Comparison of ENCODE assay signal across 8 cellular contexts in the genomic region with DNA sequence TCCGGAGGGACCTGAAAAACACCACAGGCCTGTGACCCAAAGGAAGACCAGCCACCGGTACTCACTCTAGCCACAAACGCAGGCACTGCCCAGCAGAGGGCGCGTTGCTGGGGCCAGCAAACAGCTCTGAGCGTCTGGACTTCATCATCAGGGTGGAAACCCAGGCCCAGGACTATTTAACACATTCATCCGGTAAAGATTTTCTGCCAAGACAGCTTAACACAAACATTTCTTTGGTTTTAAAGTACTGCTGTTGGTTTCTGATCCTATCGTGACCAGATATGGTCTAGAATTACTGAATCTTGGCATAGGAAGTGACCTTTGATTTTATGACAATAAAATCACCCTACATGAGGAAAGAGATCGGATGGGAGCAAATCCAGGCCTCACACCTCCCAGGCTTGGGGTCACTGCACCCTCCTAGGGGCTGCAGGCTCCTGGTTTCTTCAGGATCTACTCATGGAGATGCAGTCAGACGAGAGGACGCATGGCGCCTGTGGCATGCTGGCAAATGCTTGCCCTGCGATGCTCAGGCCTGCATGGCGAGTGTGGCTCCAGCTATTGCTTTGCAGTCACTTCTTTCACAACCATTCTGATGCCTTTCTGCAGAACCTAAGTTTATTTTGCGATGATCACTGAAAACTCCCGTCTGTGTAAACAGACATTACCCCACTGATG.
A peak's percentile ranks its signal among the peaks of the same experiment; 100 is the strongest.
DNase-seq lines count a peak whose midpoint lies in the region; ATAC-seq and TF ChIP-seq lines count a peak whose summit lies in the region.

No MANE protein-coding gene starts in this region.

- no peak overlapping the region for H2BK120ac ChIP-seq in trophoblast cell (ENCODE audit: insufficient read depth, low read length, poor library complexity)

- ATAC-seq in GM18861 (IDR thresholded peaks at IDR 0.05; ENCODE audit: unreplicated experiment), result peak; percentile 79
- ATAC-seq in HG03097 (IDR thresholded peaks at IDR 0.05; ENCODE audit: low FRiP score, unreplicated experiment), result peak; percentile 50
- no peak for ATAC-seq in GM21381 (IDR thresholded peaks at IDR 0.05; ENCODE audit: unreplicated experiment)

- no peak overlapping the region for H3K23ac ChIP-seq in trophoblast cell (ENCODE audit: low read length)

- H3K4me3 ChIP-seq in esophagus squamous epithelium, result no peak overlapping the region
- H3K4me3 ChIP-seq in trophoblast cell (ENCODE audit: low read depth, low read length), result no peak overlapping the region
- H3K4me3 ChIP-seq in effector memory CD4-positive, alpha-beta T cell (ENCODE audit: insufficient read depth, low read depth, low read length, poor library complexity, severe bottlenecking), result no peak overlapping the region

- no peak overlapping the region for H3K27ac ChIP-seq in esophagus squamous epithelium
- H3K27ac ChIP-seq in trophoblast cell (ENCODE audit: low read depth, low read length), result no peak overlapping the region
- H3K27ac ChIP-seq in effector memory CD4-positive, alpha-beta T cell (ENCODE audit: insufficient read depth, low read length, poor library complexity, severe bottlenecking), result no peak overlapping the region

- no peak overlapping the region for H3K14ac ChIP-seq in trophoblast cell (ENCODE audit: low read length)

- H3K9me3 ChIP-seq in esophagus squamous epithelium, result no peaks in the 10 kb centered on the region
- H3K9me3 ChIP-seq in trophoblast cell (ENCODE audit: insufficient read depth, low read depth, low read length), result peaks cover 2% of the 10 kb centered on the region
- H3K9me3 ChIP-seq in effector memory CD4-positive, alpha-beta T cell (ENCODE audit: control insufficient read depth, low read length), result no peaks in the 10 kb centered on the region

- TF ChIP-seq POLR2A in esophagus squamous epithelium (IDR thresholded peaks at IDR 0.05), result no peak

- H3K4me2 ChIP-seq in trophoblast cell (ENCODE audit: low read length), result no peak overlapping the region

- 67 to 74% methylated on average over 13 to 15 of the region's 16 CpGs for WGBS in esophagus squamous epithelium, 2 donors
- WGBS in trophoblast cell (ENCODE audit: extremely low coverage, insufficient coverage, insufficient read length), result no CpG with 5 or more reads among the region's 16 CpGs

- no peaks in the 10 kb centered on the region for H3K4me1 ChIP-seq in esophagus squamous epithelium
- peaks cover 2 to 3% of the 10 kb centered on the region in 2 experiments for H3K4me1 ChIP-seq in trophoblast cell (ENCODE audit: control insufficient read depth in 1 of 2, insufficient read depth in 2 of 2, low read length in 2 of 2)
- no peaks in the 10 kb centered on the region for H3K4me1 ChIP-seq in effector memory CD4-positive, alpha-beta T cell (ENCODE audit: control insufficient read depth, insufficient read depth, low read length, poor library complexity, severe bottlenecking)

- no peaks in the 10 kb centered on the region for H3K36me3 ChIP-seq in esophagus squamous epithelium
- no peaks in the 10 kb centered on the region for H3K36me3 ChIP-seq in trophoblast cell (ENCODE audit: control insufficient read depth in 1 of 2, insufficient read depth in 2 of 2, low read length in 2 of 2)
- no peaks in the 10 kb centered on the region for H3K36me3 ChIP-seq in effector memory CD4-positive, alpha-beta T cell (ENCODE audit: control insufficient read depth, insufficient read depth, low read length)

- H2AK5ac ChIP-seq in trophoblast cell (ENCODE audit: low read length), result no peak overlapping the region

- H2AFZ ChIP-seq in trophoblast cell (ENCODE audit: insufficient read depth, low read length, poor library complexity), result no peak overlapping the region

- no peaks in the 10 kb centered on the region for H3K27me3 ChIP-seq in esophagus squamous epithelium
- no peaks in the 10 kb centered on the region for H3K27me3 ChIP-seq in trophoblast cell (ENCODE audit: insufficient read depth, low read length)
- H3K27me3 ChIP-seq in effector memory CD4-positive, alpha-beta T cell (replicated peaks; ENCODE audit: control insufficient read depth, insufficient read depth, low read length, poor library complexity, severe bottlenecking), result no peaks in the 10 kb centered on the region

- no peaks in the 10 kb centered on the region for H3K79me2 ChIP-seq in trophoblast cell (ENCODE audit: control insufficient read depth, insufficient read depth, low read length, poor library complexity)

- no peak overlapping the region for H3K4ac ChIP-seq in trophoblast cell (ENCODE audit: low read depth, low read length)

- H2BK5ac ChIP-seq in trophoblast cell (ENCODE audit: low read depth, low read length, poor library complexity), result no peak overlapping the region

- no peak overlapping the region for H4K12ac ChIP-seq in trophoblast cell (ENCODE audit: low read depth, low read length)

- H3K9ac ChIP-seq in trophoblast cell (ENCODE audit: low read length), result no peak overlapping the region

- H3K18ac ChIP-seq in trophoblast cell (ENCODE audit: low read length), result no peak overlapping the region

- no peak overlapping the region for H4K91ac ChIP-seq in trophoblast cell (ENCODE audit: low read depth, low read length)

- peak in 4 of 6 experiments; percentile 12 to 41 (median 20) for TF ChIP-seq CTCF in esophagus squamous epithelium (IDR thresholded peaks at IDR 0.05)

- no peak overlapping the region for H4K8ac ChIP-seq in trophoblast cell (ENCODE audit: low read depth, low read length)

- H2BK12ac ChIP-seq in trophoblast cell (ENCODE audit: low read length), result no peak overlapping the region

- H3K79me1 ChIP-seq in trophoblast cell (ENCODE audit: low read length), result no peaks in the 10 kb centered on the region

- intact Hi-C loops in esophagus squamous epithelium (cut with DNase I), result no loop called here

- DNase-seq in D341Med (ENCODE audit: low spot score), result peak; percentile 70
- peak; percentile 86 for DNase-seq in SK-N-DZ (ENCODE audit: low spot score)
- DNase-seq in esophagus squamous epithelium (lab: John Stamatoyannopoulos, UW), result no peak
- peak; percentile 10 to 61 for DNase-seq in trophoblast cell
- DNase-seq in effector memory CD4-positive, alpha-beta T cell, result no peak

Comparison
In these comparisons a context has a peak if more than half of its experiments do, and no peak if none do; other contexts are left out.
1. DNase-seq: peak in D341Med (single experiment), SK-N-DZ (single experiment) and trophoblast cell (2 of 2); none in esophagus squamous epithelium (single experiment) and effector memory CD4-positive, alpha-beta T cell (0 of 3).